In genomic region chr7:81627565-81628287, GRCh38 we compare ENCODE assay signal across 13 cellular contexts.
DNase-seq lines count a peak whose midpoint lies in the region; ATAC-seq and TF ChIP-seq lines count a peak whose summit lies in the region.
"Had no signal": no experiment of that assay in that cellular context is flagged by ENCODE, and none has a peak within 500 bp of the region (broad histone marks: within the 10 kb centered on the region; RNA-seq: fewer than 3 reads in every experiment).

No MANE protein-coding gene starts in this region.

- dilution Hi-C loops in mammary epithelial cell (cut with HindIII; ENCODE audit: low sequenced_read_pairs): no loop called here

- TF ChIP-seq CTCF in A673 (conservative IDR thresholded peaks at IDR 0.05; ENCODE audit: low read depth, low read length) (no peak), KMS-11 (conservative IDR thresholded peaks at IDR 0.05; ENCODE audit: low read depth, low read length) (no peak), mammary epithelial cell (conservative IDR thresholded peaks at IDR 0.05 in 1 of 2, IDR thresholded peaks at IDR 0.05 in 1 of 2; ENCODE audit: extremely low read depth in 1 of 2, insufficient read depth in 1 of 2, low read depth in 1 of 2, low read length in 2 of 2) (no peak), uterus (IDR thresholded peaks at IDR 0.05) (no peak)

- no peaks in the 10 kb centered on the region for H4K20me1 ChIP-seq in KMS-11 (ENCODE audit: insufficient read depth)
- H4K20me1 ChIP-seq in mammary epithelial cell (ENCODE audit: insufficient read depth, low read length): no peaks in the 10 kb centered on the region

- TF ChIP-seq POLR2A in uterus (IDR thresholded peaks at IDR 0.05): no peak

- H3K9me3 ChIP-seq in A673 (ENCODE audit: low read depth, low read length, poor library complexity, severe bottlenecking) (no peaks in the 10 kb centered on the region), mammary epithelial cell (replicated peaks; ENCODE audit: insufficient read depth, low read length) (no peaks in the 10 kb centered on the region), uterus (no peaks in the 10 kb centered on the region)
- H3K9me3 ChIP-seq: colonic mucosa, gastrocnemius medialis had no signal

- H3K79me2 ChIP-seq in KMS-11 (ENCODE audit: insufficient read depth, low read depth) (no peaks in the 10 kb centered on the region), mammary epithelial cell (ENCODE audit: insufficient read depth, low read length) (no peaks in the 10 kb centered on the region)

- H3K4me3 ChIP-seq in A673 (ENCODE audit: low read depth, low read length, poor library complexity, severe bottlenecking) (no peak overlapping the region), KMS-11 (IDR thresholded peaks at IDR 0.05; ENCODE audit: insufficient read depth, low read depth, low read length) (no peak overlapping the region), mammary epithelial cell (replicated peaks in 1 of 3; ENCODE audit: insufficient read depth in 1 of 3, low read depth in 2 of 3, low read length in 3 of 3) (no peak overlapping the region), uterus (no peak overlapping the region)
- H3K4me3 ChIP-seq: colonic mucosa, gastrocnemius medialis, pancreas had no signal

- in situ Hi-C loops in mammary epithelial cell (cut with MboI; ENCODE audit: low sequenced_read_pairs in 2 of 2): no loop called here

- peaks cover 8% of the 10 kb centered on the region for H3K4me1 ChIP-seq in A673 (ENCODE audit: insufficient read depth, low read length, poor library complexity, severe bottlenecking)
- H3K4me1 ChIP-seq in KMS-11 (ENCODE audit: low read depth, poor library complexity, severe bottlenecking): peaks cover 94% of the 10 kb centered on the region
- H3K4me1 ChIP-seq in mammary epithelial cell (ENCODE audit: insufficient read depth, low read length): peaks cover 14% of the 10 kb centered on the region
- H3K4me1 ChIP-seq in uterus: no peaks in the 10 kb centered on the region
- H3K4me1 ChIP-seq: colonic mucosa, gastrocnemius medialis, pancreas had no signal

- H3K36me3 ChIP-seq in A673 (ENCODE audit: insufficient read depth, low read length, poor library complexity, severe bottlenecking) (no peaks in the 10 kb centered on the region), KMS-11 (ENCODE audit: insufficient read depth) (no peaks in the 10 kb centered on the region), mammary epithelial cell (ENCODE audit: insufficient read depth, low read length) (no peaks in the 10 kb centered on the region), uterus (no peaks in the 10 kb centered on the region)
- H3K36me3 ChIP-seq: colonic mucosa, gastrocnemius medialis, pancreas had no signal

- H3K27ac ChIP-seq in A673 (ENCODE audit: low read depth, low read length, poor library complexity, severe bottlenecking) (no peak overlapping the region), KMS-11 (no peak overlapping the region), mammary epithelial cell (ENCODE audit: insufficient read depth, low read depth, low read length) (peak overlapping the region; percentile 29), uterus (no peak overlapping the region)
- H3K27ac ChIP-seq: colonic mucosa, gastrocnemius medialis, pancreas had no signal

- H3K4me2 ChIP-seq in KMS-11: peak overlapping the region; percentile 50
- H3K4me2 ChIP-seq in mammary epithelial cell (ENCODE audit: insufficient read depth, low read depth, low read length): peak overlapping the region; percentile 22

- POLR2A ChIA-PET in A673 (lab: Charles Lee; ENCODE audit: low non-redundant PET): no interaction called here

- H2AFZ ChIP-seq in KMS-11 (ENCODE audit: low read depth) (no peak overlapping the region), mammary epithelial cell (ENCODE audit: low read depth, low read length) (no peak overlapping the region)

- no peaks in the 10 kb centered on the region for H3K27me3 ChIP-seq in A673 (replicated peaks; ENCODE audit: insufficient read depth, low read depth, low read length, poor library complexity)
- no peaks in the 10 kb centered on the region for H3K27me3 ChIP-seq in KMS-11 (ENCODE audit: insufficient read depth, low read depth)
- H3K27me3 ChIP-seq in mammary epithelial cell (ENCODE audit: insufficient read depth, low read length): no peaks in the 10 kb centered on the region
- H3K27me3 ChIP-seq in uterus: no peaks in the 10 kb centered on the region
- H3K27me3 ChIP-seq: colonic mucosa, gastrocnemius medialis, pancreas had no signal

- CTCF ChIA-PET in A673 (lab: Charles Lee) (no interaction called here), mammary epithelial cell (lab: Charles Lee; ENCODE audit: low non-redundant PET) (no interaction called here)

- 66% methylated on average over 6 of the region's 6 CpGs for WGBS in mammary epithelial cell (ENCODE audit: low coverage, missing lambda C conversion rate)

- BruUV-seq in A673 (replicated peaks; lab: Mats Ljungman, UMichigan): no TSS peak
- BruUV-seq in mammary epithelial cell (replicated peaks; lab: Mats Ljungman, UMichigan): TSS peak; percentile 45

- DNase-seq in A673 (ENCODE audit: low spot score): peak; percentile 9
- peak; percentile 76 for DNase-seq in mammary epithelial cell
- DNase-seq in iris pigment epithelial cell (ENCODE audit: low read depth): peak; percentile 93
- DNase-seq in activated CD8-positive, alpha-beta memory T cell treated with anti-CD3 and anti-CD28 coated beads, Interleukin-2, amount 50 U/mL, for 48 hours: no peak
- no peak for DNase-seq in activated naive CD4-positive, alpha-beta T cell (lab: John Stamatoyannopoulos, UW)
- no peak for DNase-seq in uterus
- DNase-seq: colonic mucosa, gastrocnemius medialis, NCI-H1092, pancreas, SW 1271 had no signal

- intact Hi-C loops in A673 (cut with micrococcal nuclease; ENCODE audit: unreplicated experiment): no loop called here
- intact Hi-C loops in mammary epithelial cell (cut with micrococcal nuclease): no loop called here
- intact Hi-C loops in uterus (cut with DNase I; ENCODE audit: low total_unique reads): no loop called here

- H3K9ac ChIP-seq in KMS-11 (no peak overlapping the region), mammary epithelial cell (ENCODE audit: insufficient read depth, low read length) (no peak overlapping the region)

- no peak for ATAC-seq in GM18498 (IDR thresholded peaks at IDR 0.05; ENCODE audit: unreplicated experiment)
- ATAC-seq: gastrocnemius medialis, pancreas had no signal

Comparison
In these comparisons a context has a peak if more than half of its experiments do, and no peak if none do; other contexts are left out.
1. DNase-seq: peak in A673 (single experiment), mammary epithelial cell (single experiment) and iris pigment epithelial cell (single experiment); none in activated CD8-positive, alpha-beta memory T cell treated with anti-CD3 and anti-CD28 coated beads, Interleukin-2, amount 50 U/mL, for 48 hours (single experiment), activated naive CD4-positive, alpha-beta T cell (0 of 4) and uterus (0 of 2).